Comparison of ENCODE assay signal across 17 cellular contexts in the genomic region with DNA sequence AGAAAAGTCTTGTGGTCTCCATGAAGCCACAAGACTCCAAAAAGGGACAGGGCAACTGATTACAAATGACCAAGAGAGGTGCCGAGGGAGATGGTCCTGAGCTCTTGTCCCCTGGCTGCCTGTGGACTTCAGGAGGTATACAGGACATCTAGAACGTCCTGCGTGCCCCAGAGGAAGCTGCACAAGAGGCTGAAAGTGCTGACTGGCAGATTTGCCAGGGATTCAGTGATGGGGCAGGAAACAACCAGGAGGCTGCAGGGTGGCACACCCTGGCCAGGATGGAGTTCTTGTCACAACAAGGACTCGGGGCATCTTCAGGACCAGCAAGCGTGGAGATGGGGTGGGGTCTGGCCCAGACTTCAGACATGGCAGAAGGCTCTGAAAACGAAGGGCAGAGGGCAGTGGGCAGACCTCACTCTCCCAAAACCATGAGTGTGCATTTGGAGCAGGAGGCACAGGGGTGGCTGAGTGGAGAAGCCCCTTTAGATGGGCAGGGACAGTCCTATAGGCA. TPM values are rescaled to one million over a fixed set of nuclear protein-coding genes. Genes with fewer than 3 reads are reported as not detected.
"Had no signal": no experiment of that assay in that cellular context is flagged by ENCODE, and none has a peak within 500 bp of the region (broad histone marks: within the 10 kb centered on the region; RNA-seq: fewer than 3 reads in every experiment).

No MANE protein-coding gene starts in this region.

- H3K4me1 Mint-ChIP-seq: activated B cell treated with CpG ODN at 0.5 μM for 24 hours; activated CD4-positive, alpha-beta T cell treated with anti-CD3 and anti-CD28 coated beads, Interleukin-2, amount 10 ng/mL, durations not matched to agents 7 days and 5 days; stimulated activated naive B cell treated with anti-CD40 and anti-IgM and Interleukin-4, amounts not matched to agents 10 μg/mL and 1 μg/mL and 100 μg/mL, for 72 hours had no signal

- H2AFZ ChIP-seq: hepatocyte had no signal

- H3K36me3 Mint-ChIP-seq: memory B cell; stimulated activated naive B cell treated with anti-CD40 and anti-IgM and Interleukin-4, amounts not matched to agents 10 μg/mL and 1 μg/mL and 100 μg/mL, for 72 hours had no signal

- H3K9me3 ChIP-seq: psoas muscle, sigmoid colon, tibial artery, uterus had no signal

- DNase-seq: activated B cell treated with CpG ODN at 0.5 μM for 24 hours; activated CD4-positive, alpha-beta T cell treated with anti-CD3 and anti-CD28 coated beads, Interleukin-2, amount 10 ng/mL, durations not matched to agents 7 days and 5 days; activated CD8-positive, alpha-beta memory T cell treated with anti-CD3 and anti-CD28 coated beads for 24 hours; activated naive CD4-positive, alpha-beta T cell treated with Interleukin-2 at 50 U/mL for 16 hours; dermis blood vessel endothelial cell; left ventricle myocardium superior; psoas muscle; stimulated activated CD4-positive, alpha-beta T cell treated with anti-CD3 and anti-CD28 coated beads, Interleukin-2, amount 100 ng/mL, for 48 hours; stimulated activated naive B cell treated with anti-CD40 and anti-IgM and Interleukin-4, amounts not matched to agents 10 μg/mL and 1 μg/mL and 100 μg/mL, for 72 hours; T-helper 2 cell; tibial artery; uterus had no signal

- H3K4me1 ChIP-seq: psoas muscle, sigmoid colon, tibial artery, uterus had no signal

- H3K9me3 Mint-ChIP-seq: activated B cell treated with CpG ODN at 0.5 μM for 24 hours; activated CD4-positive, alpha-beta T cell treated with anti-CD3 and anti-CD28 coated beads, Interleukin-2, amount 10 ng/mL, durations not matched to agents 7 days and 5 days; activated T-helper 1 cell treated with anti-CD3 and anti-CD28 coated beads, Interleukin-12 subunit alpha, Interleukin-12 subunit beta, Interleukin-2, Interleukin-4 antibody, amounts not matched to agents 30 ng/mL and 10 ng/mL and 1 ng/mL, durations not matched to agents 14 hours and 24 hours and 36 hours; nephron; stimulated activated naive B cell treated with anti-CD40 and anti-IgM and Interleukin-4, amounts not matched to agents 10 μg/mL and 1 μg/mL and 100 μg/mL, for 72 hours had no signal

- H3K27ac Mint-ChIP-seq: activated B cell treated with CpG ODN at 0.5 μM for 24 hours; activated CD4-positive, alpha-beta T cell treated with anti-CD3 and anti-CD28 coated beads, Interleukin-2, amount 10 ng/mL, durations not matched to agents 7 days and 5 days; activated T-helper 1 cell treated with anti-CD3 and anti-CD28 coated beads, Interleukin-12 subunit alpha, Interleukin-12 subunit beta, Interleukin-2, Interleukin-4 antibody, amounts not matched to agents 30 ng/mL and 10 ng/mL and 1 ng/mL, durations not matched to agents 14 hours and 24 hours and 36 hours; memory B cell; stimulated activated naive B cell treated with anti-CD40 and anti-IgM and Interleukin-4, amounts not matched to agents 10 μg/mL and 1 μg/mL and 100 μg/mL, for 72 hours had no signal

- H3K4me2 ChIP-seq: hepatocyte had no signal

- ATAC-seq: left ventricle myocardium superior; psoas muscle; stimulated activated naive B cell treated with anti-CD40 and anti-IgM and Interleukin-4, amounts not matched to agents 10 μg/mL and 1 μg/mL and 100 μg/mL, for 72 hours had no signal

- H3K4me3 Mint-ChIP-seq: activated B cell treated with CpG ODN at 0.5 μM for 24 hours; activated CD4-positive, alpha-beta T cell treated with anti-CD3 and anti-CD28 coated beads, Interleukin-2, amount 10 ng/mL, durations not matched to agents 7 days and 5 days; activated T-helper 1 cell treated with anti-CD3 and anti-CD28 coated beads, Interleukin-12 subunit alpha, Interleukin-12 subunit beta, Interleukin-2, Interleukin-4 antibody, amounts not matched to agents 30 ng/mL and 10 ng/mL and 1 ng/mL, durations not matched to agents 14 hours and 24 hours and 36 hours; memory B cell; nephron; stimulated activated naive B cell treated with anti-CD40 and anti-IgM and Interleukin-4, amounts not matched to agents 10 μg/mL and 1 μg/mL and 100 μg/mL, for 72 hours had no signal

- H3K36me3 ChIP-seq: sigmoid colon, tibial artery, uterus had no signal

- H3K27me3 ChIP-seq: hepatocyte, uterus had no signal

- H3K27ac ChIP-seq: psoas muscle, sigmoid colon, tibial artery, uterus had no signal

- H3K4me3 ChIP-seq: hepatocyte, psoas muscle, sigmoid colon, tibial artery, uterus had no signal

RNA-seq across cellular contexts. Expression of a gene that starts 13.4 kb away (rescaled TPM):
- total RNA-seq: activated B cell treated with CpG ODN at 0.5 μM for 24 hours; activated CD4-positive, alpha-beta T cell treated with anti-CD3 and anti-CD28 coated beads, Interleukin-2, amount 10 ng/mL, durations not matched to agents 7 days and 5 days; activated T-helper 1 cell treated with anti-CD3 and anti-CD28 coated beads, Interleukin-12 subunit alpha, Interleukin-12 subunit beta, Interleukin-2, Interleukin-4 antibody, amounts not matched to agents 30 ng/mL and 10 ng/mL and 1 ng/mL, durations not matched to agents 14 hours and 24 hours and 36 hours had no signal
